Comparison of ENCODE assay signal across 29 cellular contexts in the genomic region with DNA sequence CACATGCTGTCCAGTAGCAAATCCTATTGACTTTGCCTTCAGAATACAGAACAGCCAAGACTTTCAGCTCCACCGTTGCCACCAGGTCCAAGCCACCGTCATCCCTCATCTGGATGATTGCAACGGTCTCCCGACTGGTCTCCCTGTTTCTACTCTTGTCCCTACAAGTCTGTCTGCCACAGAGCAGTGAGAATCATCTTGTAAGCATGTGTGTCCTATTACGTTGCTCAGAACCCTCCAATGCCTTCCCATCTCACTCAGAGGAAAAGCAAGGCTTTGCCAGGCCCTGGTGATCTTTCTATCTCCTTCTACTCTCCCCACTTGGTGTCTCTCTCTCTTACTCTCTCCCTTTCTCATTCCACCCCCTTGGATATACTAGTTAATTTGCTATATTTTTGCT.
"Had no signal": no experiment of that assay in that cellular context is flagged by ENCODE, and none has a peak within 500 bp of the region (broad histone marks: within the 10 kb centered on the region; RNA-seq: fewer than 3 reads in every experiment).

No MANE protein-coding gene starts in this region.

- H3K9me3 Mint-ChIP-seq: natural killer cell; nephron; neural progenitor cell; stimulated activated effector memory CD8-positive, alpha-beta T cell treated with anti-CD3 and anti-CD28 coated beads, Interleukin-12 subunit alpha, Interleukin-12 subunit beta, amount 100 ng/mL, for 72 hours; stimulated activated naive CD8-positive, alpha-beta T cell treated with anti-CD3 and anti-CD28 coated beads, Interleukin-15, Interleukin-2, amounts not matched to agents 100 ng/mL and 50 ng/mL, for 24 hours; type B pancreatic cell had no signal

- H3K36me3 Mint-ChIP-seq: natural killer cell; neural progenitor cell; stimulated activated effector memory CD8-positive, alpha-beta T cell treated with anti-CD3 and anti-CD28 coated beads, Interleukin-12 subunit alpha, Interleukin-12 subunit beta, amount 100 ng/mL, for 72 hours; stimulated activated naive B cell treated with anti-CD40 and anti-IgM and Interleukin-4, amounts not matched to agents 10 μg/mL and 1 μg/mL and 100 μg/mL, for 72 hours; type B pancreatic cell had no signal

- H3K4me3 ChIP-seq: neural progenitor cell, ovary, psoas muscle, right lobe of liver, sigmoid colon, suprapubic skin, testis, tibial artery, transverse colon, upper lobe of right lung, vagina had no signal

- H3K9me3 ChIP-seq: ovary, psoas muscle, right lobe of liver, sigmoid colon, suprapubic skin, testis, tibial artery, transverse colon, upper lobe of right lung, vagina had no signal

- H3K36me3 ChIP-seq: neural progenitor cell, ovary, right lobe of liver, sigmoid colon, suprapubic skin, tibial artery, transverse colon, upper lobe of right lung, vagina had no signal

- FAIRE-seq: small intestine had no signal

- H3K27ac ChIP-seq: neural progenitor cell, ovary, parathyroid adenoma, psoas muscle, right lobe of liver, sigmoid colon, suprapubic skin, testis, tibial artery, transverse colon, upper lobe of right lung, vagina had no signal

- ATAC-seq: natural killer cell; psoas muscle; right cardiac atrium; right lobe of liver; stimulated activated effector memory CD8-positive, alpha-beta T cell treated with anti-CD3 and anti-CD28 coated beads, Interleukin-12 subunit alpha, Interleukin-12 subunit beta, amount 100 ng/mL, for 72 hours; stimulated activated naive B cell treated with anti-CD40 and anti-IgM and Interleukin-4, amounts not matched to agents 10 μg/mL and 1 μg/mL and 100 μg/mL, for 72 hours; upper lobe of right lung had no signal

- H3K27ac Mint-ChIP-seq: natural killer cell; nephron; neural progenitor cell; progenitor cell of endocrine pancreas; stimulated activated effector memory CD8-positive, alpha-beta T cell treated with anti-CD3 and anti-CD28 coated beads, Interleukin-12 subunit alpha, Interleukin-12 subunit beta, amount 100 ng/mL, for 72 hours; stimulated activated naive B cell treated with anti-CD40 and anti-IgM and Interleukin-4, amounts not matched to agents 10 μg/mL and 1 μg/mL and 100 μg/mL, for 72 hours; stimulated activated naive CD8-positive, alpha-beta T cell treated with anti-CD3 and anti-CD28 coated beads, Interleukin-15, Interleukin-2, amounts not matched to agents 100 ng/mL and 50 ng/mL, for 24 hours; type B pancreatic cell had no signal

- H3K4me1 Mint-ChIP-seq: natural killer cell; nephron; neural progenitor cell; stimulated activated effector memory CD8-positive, alpha-beta T cell treated with anti-CD3 and anti-CD28 coated beads, Interleukin-12 subunit alpha, Interleukin-12 subunit beta, amount 100 ng/mL, for 72 hours; stimulated activated naive B cell treated with anti-CD40 and anti-IgM and Interleukin-4, amounts not matched to agents 10 μg/mL and 1 μg/mL and 100 μg/mL, for 72 hours had no signal

- H3K27me3 ChIP-seq: neural progenitor cell, ovary, right lobe of liver, sigmoid colon, testis, transverse colon, upper lobe of right lung, vagina had no signal

- H3K4me1 ChIP-seq: neural progenitor cell, parathyroid adenoma, psoas muscle, right lobe of liver, suprapubic skin, testis, tibial artery, transverse colon, upper lobe of right lung had no signal

- DNase-seq: natural killer cell; occipital lobe; ovary; posterior cingulate gyrus; psoas muscle; right cardiac atrium; right lobe of liver; sigmoid colon; small intestine; stimulated activated CD4-positive, alpha-beta T cell treated with anti-CD3 and anti-CD28 coated beads, Interleukin-15, amount 100 ng/mL, for 24 hours; stimulated activated CD4-positive, alpha-beta T cell treated with anti-CD3 and anti-CD28 coated beads, Interleukin-2, amount 100 ng/mL, for 24 hours; stimulated activated CD4-positive, alpha-beta T cell treated with anti-CD3 and anti-CD28 coated beads, Interleukin-2, amount 100 ng/mL, for 48 hours; stimulated activated CD4-positive, alpha-beta T cell treated with anti-CD3 and anti-CD28 coated beads, Interleukin-4, amount 100 ng/mL, for 24 hours; stimulated activated naive B cell treated with anti-CD40 and anti-IgM and Interleukin-4, amounts not matched to agents 10 μg/mL and 1 μg/mL and 100 μg/mL, for 72 hours; stimulated activated naive CD4-positive, alpha-beta T cell treated with Interleukin-2 at 50 U/mL for 16 hours; substantia nigra; testis; tibial artery; transverse colon; upper lobe of right lung had no signal

- H3K79me2 ChIP-seq: parathyroid adenoma had no signal

- H3K4me2 ChIP-seq: neural progenitor cell had no signal

- H2AFZ ChIP-seq: neural progenitor cell, parathyroid adenoma had no signal

- H3K4me3 Mint-ChIP-seq: natural killer cell; nephron; neural progenitor cell; stimulated activated effector memory CD8-positive, alpha-beta T cell treated with anti-CD3 and anti-CD28 coated beads, Interleukin-12 subunit alpha, Interleukin-12 subunit beta, amount 100 ng/mL, for 72 hours; stimulated activated naive B cell treated with anti-CD40 and anti-IgM and Interleukin-4, amounts not matched to agents 10 μg/mL and 1 μg/mL and 100 μg/mL, for 72 hours; stimulated activated naive CD8-positive, alpha-beta T cell treated with anti-CD3 and anti-CD28 coated beads, Interleukin-15, Interleukin-2, amounts not matched to agents 100 ng/mL and 50 ng/mL, for 24 hours; type B pancreatic cell had no signal

- H3K9ac ChIP-seq: neural progenitor cell, parathyroid adenoma had no signal
